In genomic region chr9:5982352-5982751, GRCh38 we compare ENCODE assay signal across 23 cellular contexts.
"Had no signal": no experiment of that assay in that cellular context is flagged by ENCODE, and none has a peak within 500 bp of the region (broad histone marks: within the 10 kb centered on the region; RNA-seq: fewer than 3 reads in every experiment).

No MANE protein-coding gene starts in this region.

- H3K4me3 ChIP-seq: dorsolateral prefrontal cortex, prostate gland, right atrium auricular region, smooth muscle cell, thoracic aorta, tibial nerve, upper lobe of left lung, uterus had no signal

- H3K9me3 ChIP-seq: prostate gland, right atrium auricular region, thoracic aorta, tibial nerve, upper lobe of left lung, uterus had no signal

- DNase-seq: cerebellar nuclear complex; dorsolateral prefrontal cortex; effector CD4-positive, alpha-beta T cell; mammary epithelial cell; mesendoderm; midbrain; naive thymus-derived CD8-positive, alpha-beta T cell; nephron progenitor cell; nucleus accumbens; stimulated activated CD4-positive, alpha-beta T cell treated with anti-CD3 and anti-CD28 coated beads, Interleukin-12 subunit alpha, Interleukin-12 subunit beta, amount 100 ng/mL, for 4 hours; stimulated activated CD4-positive, alpha-beta T cell treated with anti-CD3 and anti-CD28 coated beads, Interleukin-1b, Interleukin-23, amount 100 ng/mL, for 48 hours; stimulated activated CD4-positive, alpha-beta T cell treated with anti-CD3 and anti-CD28 coated beads, Interleukin-4, amount 100 ng/mL, for 24 hours; stimulated activated naive CD8-positive, alpha-beta T cell treated with anti-CD3 and anti-CD28 coated beads, Interleukin-15, Interleukin-2, amounts not matched to agents 100 U/mL and 50 U/mL, for 24 hours; substantia nigra; upper lobe of left lung; uterus had no signal

- H3K27ac ChIP-seq: prostate gland, right atrium auricular region, thoracic aorta, tibial nerve, upper lobe of left lung, uterus had no signal

- ATAC-seq: naive thymus-derived CD8-positive, alpha-beta T cell; sciatic nerve; stimulated activated memory B cell treated with anti-CD40 and anti-IgM and Interleukin-4, amounts not matched to agents 10 μg/mL and 1 μg/mL and 100 μg/mL, for 72 hours; stimulated activated naive CD8-positive, alpha-beta T cell treated with anti-CD3 and anti-CD28 coated beads, Interleukin-15, Interleukin-2, amounts not matched to agents 100 U/mL and 50 U/mL, for 24 hours had no signal

- H3K4me1 ChIP-seq: prostate gland, uterus had no signal

- H3K27me3 ChIP-seq: dorsolateral prefrontal cortex, right atrium auricular region, tibial nerve, upper lobe of left lung, uterus had no signal

- H3K36me3 ChIP-seq: prostate gland, uterus had no signal
